ENCODE assay signal across 8 cellular contexts in genomic region chr11:830295-831131, GRCh38. TPM values are rescaled to one million over a fixed set of nuclear protein-coding genes. Genes with fewer than 3 reads are reported as not detected.
DNase-seq lines count a peak whose midpoint lies in the region; ATAC-seq and TF ChIP-seq lines count a peak whose summit lies in the region.

No MANE protein-coding gene starts in this region.

- no peak overlapping the region for H3K4me3 Mint-ChIP-seq in activated CD4-positive, alpha-beta memory T cell treated with anti-CD3 and anti-CD28 coated beads, Interleukin-2, amount 10 ng/mL, durations not matched to agents 7 days and 5 days

- H3K9me3 ChIP-seq in mucosa of descending colon (no peaks in the 10 kb centered on the region), tibial artery (no peaks in the 10 kb centered on the region)

- peak; percentile 43 for DNase-seq in NCI-H2029 treated with DMSO at 0.1 percent for 48 hours (lab: John Stamatoyannopoulos, UW)
- peak; percentile 64 for DNase-seq in activated CD4-positive, alpha-beta memory T cell treated with anti-CD3 and anti-CD28 coated beads, Interleukin-2, amount 10 ng/mL, durations not matched to agents 7 days and 5 days
- DNase-seq in epidermal melanocyte (ENCODE audit: insufficient read length, low spot score): peak; percentile 78
- DNase-seq in mucosa of descending colon: peak; percentile 79 to 91 (median 83)
- peak in 1 of 2 donors; percentile 91 for DNase-seq in tibial artery

- peaks cover 0 to 66% of the 10 kb centered on the region in 2 donors for H3K27me3 ChIP-seq in tibial artery

- no peak overlapping the region for H3K4me3 ChIP-seq in mucosa of descending colon
- H3K4me3 ChIP-seq in tibial artery: peak overlapping the region; percentile 41

- H3K4me1 Mint-ChIP-seq in activated CD4-positive, alpha-beta memory T cell treated with anti-CD3 and anti-CD28 coated beads, Interleukin-2, amount 10 ng/mL, durations not matched to agents 7 days and 5 days: peaks cover 42% of the 10 kb centered on the region

- peak; percentile 32 for ATAC-seq in GM18867 (IDR thresholded peaks at IDR 0.05; ENCODE audit: unreplicated experiment)
- no peak for ATAC-seq in mucosa of descending colon
- ATAC-seq in GM21825 (IDR thresholded peaks at IDR 0.05; ENCODE audit: unreplicated experiment): no peak

- H3K36me3 ChIP-seq in mucosa of descending colon (ENCODE audit: low read depth) (no peaks in the 10 kb centered on the region), tibial artery (peaks cover 4 to 5% (median 5%) of the 10 kb centered on the region in 3 donors)

- H3K27me3 Mint-ChIP-seq in activated CD4-positive, alpha-beta memory T cell treated with anti-CD3 and anti-CD28 coated beads, Interleukin-2, amount 10 ng/mL, durations not matched to agents 7 days and 5 days: peaks cover 38% of the 10 kb centered on the region

- CTCF ChIA-PET in activated CD4-positive, alpha-beta memory T cell treated with anti-CD3 and anti-CD28 coated beads, Interleukin-2, amount 10 ng/mL, durations not matched to agents 7 days and 5 days (lab: Charles Lee): interaction anchor here (0.8 to 1.3 kb wide), 2 partner anchors 13 to 32 kb away, joined by 3 read pairs; partner anchors contain the start of genes SLC25A22 and TSPAN4

- no peak for TF ChIP-seq CTCF in 22Rv1 (IDR thresholded peaks at IDR 0.05)
- no peak for TF ChIP-seq CTCF in mucosa of descending colon (IDR thresholded peaks at IDR 0.05)
- TF ChIP-seq CTCF in tibial artery (IDR thresholded peaks at IDR 0.05): no peak

- intact Hi-C loops in mucosa of descending colon (cut with DNase I, micrococcal nuclease) (no loop called here), tibial artery (cut with DNase I; ENCODE audit: low total_unique reads) (no loop called here)

- H3K9me3 Mint-ChIP-seq in activated CD4-positive, alpha-beta memory T cell treated with anti-CD3 and anti-CD28 coated beads, Interleukin-2, amount 10 ng/mL, durations not matched to agents 7 days and 5 days: no peaks in the 10 kb centered on the region

- no peak overlapping the region for H3K27ac Mint-ChIP-seq in activated CD4-positive, alpha-beta memory T cell treated with anti-CD3 and anti-CD28 coated beads, Interleukin-2, amount 10 ng/mL, durations not matched to agents 7 days and 5 days

- H3K36me3 Mint-ChIP-seq in activated CD4-positive, alpha-beta memory T cell treated with anti-CD3 and anti-CD28 coated beads, Interleukin-2, amount 10 ng/mL, durations not matched to agents 7 days and 5 days (ENCODE audit: low read depth): no peaks in the 10 kb centered on the region

- H3K27ac ChIP-seq in 22Rv1 (peak overlapping the region; percentile 96), tibial artery (peak overlapping the region in 1 of 2 donors; percentile 41)

- peaks cover 65% of the 10 kb centered on the region for H3K4me1 ChIP-seq in mucosa of descending colon (ENCODE audit: low read depth)
- peaks cover 0 to 89% (median 72%) of the 10 kb centered on the region in 4 donors for H3K4me1 ChIP-seq in tibial artery

- POLR2A ChIA-PET in activated CD4-positive, alpha-beta memory T cell treated with anti-CD3 and anti-CD28 coated beads, Interleukin-2, amount 10 ng/mL, durations not matched to agents 7 days and 5 days (lab: Charles Lee): interaction anchor here (1.1 to 8.3 kb wide), 4 partner anchors 11 to 22 kb away, joined by 3 to 74 read pairs (median 28); partner anchors contain the start of genes PNPLA2, POLR2L, RPLP2 and TSPAN4

RNA-seq across cellular contexts. Expression of gene CD151, which starts 2.2 kb away (rescaled TPM):
- total RNA-seq in activated CD4-positive, alpha-beta memory T cell treated with anti-CD3 and anti-CD28 coated beads, Interleukin-2, amount 10 ng/mL, durations not matched to agents 7 days and 5 days: 10 to 100 TPM; 28.0 to 28.6 TPM
- 100 to 1,000 TPM; 364 to 415 (median 378) TPM for total RNA-seq in mucosa of descending colon

RNA-seq across cellular contexts. Expression of gene CRACR2B, which starts 2.8 kb away (rescaled TPM):
- total RNA-seq in activated CD4-positive, alpha-beta memory T cell treated with anti-CD3 and anti-CD28 coated beads, Interleukin-2, amount 10 ng/mL, durations not matched to agents 7 days and 5 days: 10 to 100 TPM; 12.7 to 13.7 TPM
- 100 to 1,000 TPM in 2 of 3 donors, 10 to 100 TPM in 1; 43.5 to 137 (median 129) TPM for total RNA-seq in mucosa of descending colon

RNA-seq across cellular contexts. Expression of gene PNPLA2, which starts 11.8 kb away (rescaled TPM):
- total RNA-seq in activated CD4-positive, alpha-beta memory T cell treated with anti-CD3 and anti-CD28 coated beads, Interleukin-2, amount 10 ng/mL, durations not matched to agents 7 days and 5 days: 10 to 100 TPM; 66.8 to 70.9 TPM
- total RNA-seq in mucosa of descending colon: 100 to 1,000 TPM; 138 to 253 (median 167) TPM

RNA-seq across cellular contexts. Expression of gene POLR2L, which starts 11.8 kb away (rescaled TPM):
- 10 to 100 TPM; 59.3 to 61.5 TPM for total RNA-seq in activated CD4-positive, alpha-beta memory T cell treated with anti-CD3 and anti-CD28 coated beads, Interleukin-2, amount 10 ng/mL, durations not matched to agents 7 days and 5 days
- 10 to 100 TPM; 67.1 to 86.8 (median 82.1) TPM for total RNA-seq in mucosa of descending colon

RNA-seq across cellular contexts. Expression of gene TSPAN4, which starts 12.1 kb away (rescaled TPM):
- 1 to 10 TPM; 4.4 to 4.5 TPM for total RNA-seq in activated CD4-positive, alpha-beta memory T cell treated with anti-CD3 and anti-CD28 coated beads, Interleukin-2, amount 10 ng/mL, durations not matched to agents 7 days and 5 days
- total RNA-seq in mucosa of descending colon: 10 to 100 TPM in 2 of 3 donors, 1 to 10 TPM in 1; 9.2 to 42.4 (median 24.7) TPM

Comparison
In these comparisons a context has a peak if more than half of its experiments do, and no peak if none do; other contexts are left out.
1. RNA of gene CD151, which starts 2.2 kb away (total RNA-seq): 364 to 415 TPM in mucosa of descending colon; 28.0 to 28.6 TPM in activated CD4-positive, alpha-beta memory T cell treated with anti-CD3 and anti-CD28 coated beads, Interleukin-2, amount 10 ng/mL, durations not matched to agents 7 days and 5 days; every median in the first group is over 10 times any median in the second.